ENCODE assay signal across 8 cellular contexts in the genomic region with DNA sequence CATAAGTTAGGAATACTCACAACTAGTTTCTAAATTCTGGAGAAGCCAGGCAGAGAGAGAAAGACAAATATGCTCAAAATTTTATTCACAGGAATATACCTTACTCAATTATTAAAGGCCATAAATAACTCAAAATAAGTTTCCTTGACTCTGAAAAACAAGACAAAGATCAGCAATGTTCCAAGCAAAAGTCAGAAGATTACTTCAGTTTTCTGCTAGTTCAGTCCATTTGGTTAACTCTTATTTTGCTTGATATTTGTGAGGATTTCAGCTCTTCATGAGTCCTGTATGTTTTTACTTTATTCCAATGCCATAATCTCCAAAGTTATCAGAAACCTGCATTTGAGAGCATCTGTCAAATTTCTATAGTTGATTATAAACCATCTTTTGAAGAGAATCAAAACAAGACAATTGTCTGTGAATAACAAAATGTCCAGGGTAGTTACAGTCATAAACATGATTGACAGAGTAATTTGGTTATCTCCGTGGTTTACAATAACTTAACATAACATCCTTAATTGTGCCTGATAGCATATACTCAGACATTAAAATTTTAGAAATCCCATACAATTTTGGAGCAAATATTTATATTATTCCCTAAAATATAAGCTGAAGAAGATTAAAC. TPM values are rescaled to one million over a fixed set of nuclear protein-coding genes. Genes with fewer than 3 reads are reported as not detected.
"Had no signal": no experiment of that assay in that cellular context is flagged by ENCODE, and none has a peak within 500 bp of the region (broad histone marks: within the 10 kb centered on the region; RNA-seq: fewer than 3 reads in every experiment).

No MANE protein-coding gene starts in this region.

- H3K4me3 ChIP-seq: GM12878 had no signal

- FAIRE-seq: GM12878, GM12891, GM12892, GM18507, GM19239 had no signal

- ATAC-seq: GM12878 had no signal

- DNase-seq: GDM1, GF-D8 had no signal

RNA-seq across cellular contexts. Expression of a gene that starts 17.1 kb away (rescaled TPM):
- total RNA-seq: G401, GM12878 had no signal
- polyA plus RNA-seq: GM12878 had no signal
